Comparison of ENCODE assay signal across 11 cellular contexts in genomic region chr21:37412603-37413360, GRCh38. TPM values are rescaled to one million over a fixed set of nuclear protein-coding genes. Genes with fewer than 3 reads are reported as not detected.
A peak's percentile ranks its signal among the peaks of the same experiment; 100 is the strongest.
DNase-seq lines count a peak whose midpoint lies in the region; FAIRE-seq and TF ChIP-seq lines count a peak whose summit lies in the region.
"Had no signal": no experiment of that assay in that cellular context is flagged by ENCODE, and none has a peak within 500 bp of the region (broad histone marks: within the 10 kb centered on the region; RNA-seq: fewer than 3 reads in every experiment).

No MANE protein-coding gene starts in this region.

- no peak overlapping the region for H3K27ac ChIP-seq in OCI-LY1 (ENCODE audit: low read depth, low read length, poor library complexity, severe bottlenecking)
- H3K27ac ChIP-seq in adrenal gland = no peak overlapping the region
- H3K27ac ChIP-seq: dorsolateral prefrontal cortex had no signal

- no peak overlapping the region for H3K9ac ChIP-seq in OCI-LY1 (ENCODE audit: low read length)

- peaks cover 69% of the 10 kb centered on the region for H3K4me1 ChIP-seq in OCI-LY1 (ENCODE audit: insufficient read depth, low read length, severe bottlenecking)
- H3K4me1 ChIP-seq in adrenal gland (replicated peaks in 1 of 2) = peaks cover 33 to 82% of the 10 kb centered on the region in 2 donors

- no peaks in the 10 kb centered on the region for H3F3A ChIP-seq in OCI-LY1 (ENCODE audit: insufficient read depth, low read length)

- no peaks in the 10 kb centered on the region for H3K9me3 ChIP-seq in OCI-LY1 (ENCODE audit: low read length)
- no peaks in the 10 kb centered on the region for H3K9me3 ChIP-seq in adrenal gland (replicated peaks in 1 of 3)

- H3K4me3 ChIP-seq in OCI-LY1 (ENCODE audit: low read depth, low read length, poor library complexity, severe bottlenecking) (peak overlapping the region; percentile 18), choroid plexus epithelial cell (ENCODE audit: low read depth, low read length) (no peak overlapping the region), adrenal gland (no peak overlapping the region)
- H3K4me3 ChIP-seq: dorsolateral prefrontal cortex had no signal

- no peaks in the 10 kb centered on the region for H3K9me2 ChIP-seq in OCI-LY1 (ENCODE audit: low read depth, low read length)

- H3K4me1 Mint-ChIP-seq in osteocyte (ENCODE audit: unreplicated experiment) = peaks cover 59% of the 10 kb centered on the region

- H4K20me1 ChIP-seq in OCI-LY1 (ENCODE audit: insufficient read depth, low read length) = peaks cover 3% of the 10 kb centered on the region

- no peak for TF ChIP-seq POLR2A in adrenal gland (IDR thresholded peaks at IDR 0.05)

- H3K27me3 ChIP-seq in OCI-LY1 (ENCODE audit: insufficient read depth, low read length) (no peaks in the 10 kb centered on the region), adrenal gland (no peaks in the 10 kb centered on the region)
- H3K27me3 ChIP-seq: dorsolateral prefrontal cortex had no signal

- 73 to 77% (median 77%) methylated on average over 4 of the region's 4 CpGs for WGBS in adrenal gland, 4 donors

- H3K36me3 Mint-ChIP-seq in osteocyte (ENCODE audit: unreplicated experiment) = peaks cover 3% of the 10 kb centered on the region

- H2AFZ ChIP-seq in OCI-LY1 (ENCODE audit: low read length) = no peak overlapping the region

- H3K4me2 ChIP-seq in OCI-LY1 (ENCODE audit: low read length) = peak overlapping the region; percentile 23; the same call in 1 of the 2 replicates

- FAIRE-seq in G401.6 (lab: Jason Lieb, UNC) = peak; percentile 44

- TF ChIP-seq CTCF in OCI-LY1 (IDR thresholded peaks at IDR 0.05; ENCODE audit: low read length) = no peak
- no peak for TF ChIP-seq CTCF in choroid plexus epithelial cell (conservative IDR thresholded peaks at IDR 0.05; ENCODE audit: low read depth, low read length)
- no peak for TF ChIP-seq CTCF in osteocyte (IDR thresholded peaks at IDR 0.05)
- no peak for TF ChIP-seq CTCF in adrenal gland (IDR thresholded peaks at IDR 0.05)

- peaks cover 99% of the 10 kb centered on the region for H3K79me2 ChIP-seq in OCI-LY1 (ENCODE audit: insufficient read depth, low read length)

- H3K4me3 Mint-ChIP-seq in osteocyte (ENCODE audit: unreplicated experiment) = no peak overlapping the region

- peak; percentile 33 for DNase-seq in choroid plexus epithelial cell (ENCODE audit: low read depth)
- no peak for DNase-seq in osteocyte (ENCODE audit: extremely low spot score, unreplicated experiment)
- no peak for DNase-seq in HPDE6-E6E7 (ENCODE audit: extremely low spot score)
- no peak for DNase-seq in AML-193 (lab: John Stamatoyannopoulos, UW)
- no peak for DNase-seq in adrenal gland
- DNase-seq: activated CD8-positive, alpha-beta memory T cell treated with anti-CD3 and anti-CD28 coated beads, Interleukin-2, amount 50 U/mL, for 48 hours; dorsolateral prefrontal cortex; NCI-H1694 treated with DMSO at 0.1 percent for 48 hours; Right ventricle myocardium superior had no signal

- peaks cover 11% of the 10 kb centered on the region for H3K36me3 ChIP-seq in OCI-LY1 (ENCODE audit: insufficient read depth, low read length)
- no peaks in the 10 kb centered on the region for H3K36me3 ChIP-seq in adrenal gland (replicated peaks in 1 of 2)

- H3K9me3 Mint-ChIP-seq in osteocyte (ENCODE audit: unreplicated experiment) = no peaks in the 10 kb centered on the region

- H3K27me3 Mint-ChIP-seq in osteocyte (ENCODE audit: unreplicated experiment) = no peaks in the 10 kb centered on the region

- intact Hi-C loops in adrenal gland (cut with DNase I) = no loop called here

- H3K27ac Mint-ChIP-seq in osteocyte (ENCODE audit: unreplicated experiment) = peak overlapping the region; percentile 80

RNA-seq across cellular contexts. Expression of gene DYRK1A, which starts 46.2 kb away (rescaled TPM):
- total RNA-seq in osteocyte (58.4 and 63.2 TPM in 2 replicates), adrenal gland (10 to 100 TPM; 53.0 to 92.3 (median 68.7) TPM)
- polyA plus RNA-seq in adrenal gland = 10 to 100 TPM; 23.6 to 49.9 (median 26.6) TPM
